ENCODE assay signal across 24 cellular contexts in genomic region chr2:142065700-142066099, GRCh38.
DNase-seq lines count a peak whose midpoint lies in the region; TF ChIP-seq lines count a peak whose summit lies in the region.
"Had no signal": no experiment of that assay in that cellular context is flagged by ENCODE, and none has a peak within 500 bp of the region (broad histone marks: within the 10 kb centered on the region; RNA-seq: fewer than 3 reads in every experiment).

No MANE protein-coding gene starts in this region.

- H3K9me3 Mint-ChIP-seq in T-helper 2 cell treated with Interferon-gamma antibody and Interleukin-4, amounts not matched to agents 5 μg/mL and 100 μg/mL, for 36 hours = no peaks in the 10 kb centered on the region

- TF ChIP-seq CTCF in astrocyte of the spinal cord (IDR thresholded peaks at IDR 0.05; ENCODE audit: low read depth, low read length) = no peak

- H3K27ac Mint-ChIP-seq in T-helper 2 cell treated with Interferon-gamma antibody and Interleukin-4, amounts not matched to agents 5 μg/mL and 100 μg/mL, for 36 hours = no peak overlapping the region
- H3K27ac Mint-ChIP-seq: CD8-positive, alpha-beta memory T cell had no signal

- no peaks in the 10 kb centered on the region for H3K36me3 Mint-ChIP-seq in T-helper 2 cell treated with Interferon-gamma antibody and Interleukin-4, amounts not matched to agents 5 μg/mL and 100 μg/mL, for 36 hours (ENCODE audit: low read depth)
- H3K36me3 Mint-ChIP-seq: CD8-positive, alpha-beta memory T cell had no signal

- H3K27me3 Mint-ChIP-seq in T-helper 2 cell treated with Interferon-gamma antibody and Interleukin-4, amounts not matched to agents 5 μg/mL and 100 μg/mL, for 36 hours (ENCODE audit: low read depth) = no peaks in the 10 kb centered on the region
- H3K27me3 Mint-ChIP-seq: CD8-positive, alpha-beta memory T cell had no signal

- no peaks in the 10 kb centered on the region for H3K4me1 Mint-ChIP-seq in T-helper 2 cell treated with Interferon-gamma antibody and Interleukin-4, amounts not matched to agents 5 μg/mL and 100 μg/mL, for 36 hours (ENCODE audit: low read depth)
- H3K4me1 Mint-ChIP-seq: CD8-positive, alpha-beta memory T cell had no signal

- in situ Hi-C loops in astrocyte of the spinal cord (cut with HindIII; ENCODE audit: low sequenced_read_pairs) = no loop called here

- DNase-seq in NCI-H524 (lab: John Stamatoyannopoulos, UW) (peak; percentile 3 to 57), NCI-H524 treated with DMSO at 0.1 percent for 48 hours (lab: John Stamatoyannopoulos, UW) (no peak), NCI-H69 (lab: John Stamatoyannopoulos, UW) (peak; percentile 35), astrocyte of the spinal cord (ENCODE audit: low read depth, low spot score) (peak; percentile 3), D341Med (ENCODE audit: low spot score) (no peak), mesenteric fat pad (ENCODE audit: low spot score) (no peak)
- no peak for DNase-seq in stimulated activated CD4-positive, alpha-beta T cell treated with anti-CD3 and anti-CD28 coated beads, Interleukin-12 subunit alpha, Interleukin-12 subunit beta, amount 100 ng/mL, for 4 hours
- DNase-seq in T-helper 2 cell treated with Interferon-gamma antibody and Interleukin-4, amounts not matched to agents 5 μg/mL and 100 μg/mL, for 36 hours (ENCODE audit: low spot score) = no peak
- DNase-seq: 8988T; AML-193; Calu3; CD8-positive, alpha-beta memory T cell; DMS53; EL; GF-D8; MM.1S; NCI-H1048; NCI-H1417 treated with DMSO at 0.1 percent for 48 hours; NCI-H187; NCI-H2107; NCI-H345; PC-9; SIG-M5; T-helper 1 cell had no signal

- H3K4me3 Mint-ChIP-seq in T-helper 2 cell treated with Interferon-gamma antibody and Interleukin-4, amounts not matched to agents 5 μg/mL and 100 μg/mL, for 36 hours = no peak overlapping the region
- H3K4me3 Mint-ChIP-seq: CD8-positive, alpha-beta memory T cell had no signal

- H3K4me3 ChIP-seq in astrocyte of the spinal cord (ENCODE audit: low read depth, low read length) = no peak overlapping the region
- H3K4me3 ChIP-seq: PC-9 had no signal

Comparison
In these comparisons a context has a peak if more than half of its experiments do, and no peak if none do; other contexts are left out.
1. DNase-seq: peak in NCI-H524 (2 of 2), NCI-H69 (single experiment) and astrocyte of the spinal cord (single experiment); none in NCI-H524 treated with DMSO at 0.1 percent for 48 hours (single experiment), stimulated activated CD4-positive, alpha-beta T cell treated with anti-CD3 and anti-CD28 coated beads, Interleukin-12 subunit alpha, Interleukin-12 subunit beta, amount 100 ng/mL, for 4 hours (single experiment), D341Med (single experiment), T-helper 2 cell treated with Interferon-gamma antibody and Interleukin-4, amounts not matched to agents 5 μg/mL and 100 μg/mL, for 36 hours (single experiment) and mesenteric fat pad (single experiment).